Comparison of ENCODE assay signal across 17 cellular contexts in genomic region chr18:3747176-3747973, GRCh38.
A peak's percentile ranks its signal among the peaks of the same experiment; 100 is the strongest.
DNase-seq lines count a peak whose midpoint lies in the region; ATAC-seq lines count a peak whose summit lies in the region.
"Had no signal": no experiment of that assay in that cellular context is flagged by ENCODE, and none has a peak within 500 bp of the region (broad histone marks: within the 10 kb centered on the region; RNA-seq: fewer than 3 reads in every experiment).

No MANE protein-coding gene starts in this region.

- H3K9me3 Mint-ChIP-seq in central memory CD8-positive, alpha-beta T cell, result no peaks in the 10 kb centered on the region
- H3K9me3 Mint-ChIP-seq in activated T-helper 2 cell treated with anti-CD3 and anti-CD28 coated beads, Interferon-gamma antibody, Interleukin-2, Interleukin-4, amounts not matched to agents 10 μg/mL and 5 μg/mL and 100 μg/mL, durations not matched to agents 14 hours and 24 hours and 36 hours, result no peaks in the 10 kb centered on the region
- H3K9me3 Mint-ChIP-seq: activated T-cell treated with anti-CD3 and anti-CD28 coated beads, Interleukin-2, amount 50 U/mL, for 24 hours had no signal

- H3K27ac Mint-ChIP-seq in central memory CD8-positive, alpha-beta T cell (ENCODE audit: low read depth), result no peak overlapping the region
- H3K27ac Mint-ChIP-seq in activated T-helper 2 cell treated with anti-CD3 and anti-CD28 coated beads, Interferon-gamma antibody, Interleukin-2, Interleukin-4, amounts not matched to agents 10 μg/mL and 5 μg/mL and 100 μg/mL, durations not matched to agents 14 hours and 24 hours and 36 hours, result no peak overlapping the region
- H3K27ac Mint-ChIP-seq: activated T-cell treated with anti-CD3 and anti-CD28 coated beads, Interleukin-2, amount 50 U/mL, for 24 hours; CD4-positive, CD25-positive, alpha-beta regulatory T cell had no signal

- DNase-seq in Daoy (ENCODE audit: low read depth) (peak; percentile 2), NOMO-1 treated with dmso at 0.1 percent for 144 hours (lab: John Stamatoyannopoulos, UW; ENCODE audit: unreplicated experiment) (peak; percentile 93), lung microvascular endothelial cell (ENCODE audit: low read depth in 2 of 2) (peak; percentile 69 to 91), NCI-H2196 treated with DMSO at 0.1 percent for 48 hours (lab: John Stamatoyannopoulos, UW; ENCODE audit: unreplicated experiment) (no peak), putamen (ENCODE audit: low spot score) (no peak)
- no peak for DNase-seq in central memory CD8-positive, alpha-beta T cell (ENCODE audit: low spot score in 2 of 2)
- DNase-seq in activated T-helper 2 cell treated with anti-CD3 and anti-CD28 coated beads, Interferon-gamma antibody, Interleukin-2, Interleukin-4, amounts not matched to agents 10 μg/mL and 5 μg/mL and 100 μg/mL, durations not matched to agents 14 hours and 24 hours and 36 hours (ENCODE audit: low spot score), result no peak
- DNase-seq: activated CD4-positive, CD25-positive, alpha-beta regulatory T cell; activated T-cell treated with anti-CD3 and anti-CD28 coated beads, Interleukin-2, amount 50 U/mL, for 24 hours; CD4-positive, CD25-positive, alpha-beta regulatory T cell; kidney; NCI-H2171; SJCRH30; stimulated activated CD4-positive, alpha-beta T cell treated with anti-CD3 and anti-CD28 coated beads, Interleukin-15, amount 100 ng/mL, for 24 hours; stimulated activated CD8-positive, alpha-beta memory T cell treated with anti-CD3 and anti-CD28 coated beads, Interleukin-4, amount 100 ng/mL, for 48 hours had no signal

- peaks cover 37% of the 10 kb centered on the region for H3K27me3 Mint-ChIP-seq in central memory CD8-positive, alpha-beta T cell
- no peaks in the 10 kb centered on the region for H3K27me3 Mint-ChIP-seq in activated T-helper 2 cell treated with anti-CD3 and anti-CD28 coated beads, Interferon-gamma antibody, Interleukin-2, Interleukin-4, amounts not matched to agents 10 μg/mL and 5 μg/mL and 100 μg/mL, durations not matched to agents 14 hours and 24 hours and 36 hours (ENCODE audit: low read depth)

- no peak overlapping the region for H3K4me3 Mint-ChIP-seq in central memory CD8-positive, alpha-beta T cell
- H3K4me3 Mint-ChIP-seq in activated T-helper 2 cell treated with anti-CD3 and anti-CD28 coated beads, Interferon-gamma antibody, Interleukin-2, Interleukin-4, amounts not matched to agents 10 μg/mL and 5 μg/mL and 100 μg/mL, durations not matched to agents 14 hours and 24 hours and 36 hours (ENCODE audit: low read depth), result no peak overlapping the region
- H3K4me3 Mint-ChIP-seq: activated T-cell treated with anti-CD3 and anti-CD28 coated beads, Interleukin-2, amount 50 U/mL, for 24 hours; CD4-positive, CD25-positive, alpha-beta regulatory T cell had no signal

- H3K36me3 Mint-ChIP-seq in central memory CD8-positive, alpha-beta T cell (ENCODE audit: insufficient read depth), result no peaks in the 10 kb centered on the region
- no peaks in the 10 kb centered on the region for H3K36me3 Mint-ChIP-seq in activated T-helper 2 cell treated with anti-CD3 and anti-CD28 coated beads, Interferon-gamma antibody, Interleukin-2, Interleukin-4, amounts not matched to agents 10 μg/mL and 5 μg/mL and 100 μg/mL, durations not matched to agents 14 hours and 24 hours and 36 hours (ENCODE audit: low read depth)
- H3K36me3 Mint-ChIP-seq: CD4-positive, CD25-positive, alpha-beta regulatory T cell had no signal

- H3K4me1 Mint-ChIP-seq in central memory CD8-positive, alpha-beta T cell, result no peaks in the 10 kb centered on the region
- no peaks in the 10 kb centered on the region for H3K4me1 Mint-ChIP-seq in activated T-helper 2 cell treated with anti-CD3 and anti-CD28 coated beads, Interferon-gamma antibody, Interleukin-2, Interleukin-4, amounts not matched to agents 10 μg/mL and 5 μg/mL and 100 μg/mL, durations not matched to agents 14 hours and 24 hours and 36 hours (ENCODE audit: low read depth)
- H3K4me1 Mint-ChIP-seq: CD4-positive, CD25-positive, alpha-beta regulatory T cell had no signal

- peak; percentile 32 for ATAC-seq in central memory CD8-positive, alpha-beta T cell (replicated peaks; ENCODE audit: extremely low read depth, poor library complexity, severe bottlenecking)
- ATAC-seq in GM19395 (IDR thresholded peaks at IDR 0.05; ENCODE audit: unreplicated experiment), result no peak
- ATAC-seq: esophagus mucosa had no signal

- intact Hi-C loops in activated T-helper 2 cell treated with anti-CD3 and anti-CD28 coated beads, Interferon-gamma antibody, Interleukin-2, Interleukin-4, amounts not matched to agents 10 μg/mL and 5 μg/mL and 100 μg/mL, durations not matched to agents 14 hours and 24 hours and 36 hours (cut with micrococcal nuclease), result no loop called here

Comparison
In these comparisons a context has a peak if more than half of its experiments do, and no peak if none do; other contexts are left out.
1. DNase-seq: peak in Daoy (single experiment), NOMO-1 treated with dmso at 0.1 percent for 144 hours (single experiment) and lung microvascular endothelial cell (2 of 2); none in central memory CD8-positive, alpha-beta T cell (0 of 2), activated T-helper 2 cell treated with anti-CD3 and anti-CD28 coated beads, Interferon-gamma antibody, Interleukin-2, Interleukin-4, amounts not matched to agents 10 μg/mL and 5 μg/mL and 100 μg/mL, durations not matched to agents 14 hours and 24 hours and 36 hours (single experiment), NCI-H2196 treated with DMSO at 0.1 percent for 48 hours (single experiment) and putamen (single experiment).